24 cellular contexts compared by ENCODE assay signal in genomic region chr4:5664778-5665177, GRCh38. TPM values are rescaled to one million over a fixed set of nuclear protein-coding genes. Genes with fewer than 3 reads are reported as not detected.
DNase-seq lines count a peak whose midpoint lies in the region; ATAC-seq and TF ChIP-seq lines count a peak whose summit lies in the region.
"Had no signal": no experiment of that assay in that cellular context is flagged by ENCODE, and none has a peak within 500 bp of the region (broad histone marks: within the 10 kb centered on the region; RNA-seq: fewer than 3 reads in every experiment).

No MANE protein-coding gene starts in this region.

- H2BK15ac ChIP-seq in neuronal stem cell (ENCODE audit: low read length) = no peak overlapping the region

- no peak overlapping the region for H2AFZ ChIP-seq in neuronal stem cell (ENCODE audit: low read length)

- H4K8ac ChIP-seq in neuronal stem cell (ENCODE audit: low read depth, low read length) = no peak overlapping the region

- H3K27me3 Mint-ChIP-seq in stimulated activated memory B cell treated with anti-CD40 and anti-IgM and Interleukin-4, amounts not matched to agents 10 μg/mL and 1 μg/mL and 100 μg/mL, for 72 hours = no peaks in the 10 kb centered on the region
- H3K27me3 Mint-ChIP-seq: CD4-positive, alpha-beta memory T cell; CD4-positive, CD25-positive, alpha-beta regulatory T cell had no signal

- peaks cover 15% of the 10 kb centered on the region for H3K9me3 Mint-ChIP-seq in stimulated activated memory B cell treated with anti-CD40 and anti-IgM and Interleukin-4, amounts not matched to agents 10 μg/mL and 1 μg/mL and 100 μg/mL, for 72 hours

- no peak overlapping the region for H3K4me3 ChIP-seq in HEK293 (ENCODE audit: low read depth, low read length)
- peak overlapping the region in 1 of 2 donors; percentile 23 for H3K4me3 ChIP-seq in neuronal stem cell (ENCODE audit: low read length in 2 of 2)
- H3K4me3 ChIP-seq: BLaER1, GM12878 had no signal

- no peak overlapping the region for H3K4me3 Mint-ChIP-seq in stimulated activated memory B cell treated with anti-CD40 and anti-IgM and Interleukin-4, amounts not matched to agents 10 μg/mL and 1 μg/mL and 100 μg/mL, for 72 hours
- H3K4me3 Mint-ChIP-seq: CD14-positive monocyte; CD4-positive, alpha-beta memory T cell; CD4-positive, CD25-positive, alpha-beta regulatory T cell; CD8-positive, alpha-beta memory T cell had no signal

- peak overlapping the region; percentile 5 for H3K9ac ChIP-seq in neuronal stem cell (ENCODE audit: low read depth, low read length, poor library complexity)
- H3K9ac ChIP-seq: BLaER1 had no signal

- H3K14ac ChIP-seq in neuronal stem cell (ENCODE audit: low read length) = no peak overlapping the region

- ATAC-seq in stimulated activated memory B cell treated with anti-CD40 and anti-IgM and Interleukin-4, amounts not matched to agents 10 μg/mL and 1 μg/mL and 100 μg/mL, for 72 hours = peak; percentile 54
- ATAC-seq in esophagus mucosa = no peak
- no peak for ATAC-seq in GM21528 (IDR thresholded peaks at IDR 0.05; ENCODE audit: low FRiP score, unreplicated experiment)
- ATAC-seq: GM12878 had no signal

- peaks cover 5% of the 10 kb centered on the region for H3K36me3 Mint-ChIP-seq in stimulated activated memory B cell treated with anti-CD40 and anti-IgM and Interleukin-4, amounts not matched to agents 10 μg/mL and 1 μg/mL and 100 μg/mL, for 72 hours
- H3K36me3 Mint-ChIP-seq: CD14-positive monocyte; CD4-positive, CD25-positive, alpha-beta regulatory T cell had no signal

- H3K27me3 ChIP-seq in neuronal stem cell (ENCODE audit: control insufficient read depth in 3 of 3, insufficient read depth in 3 of 3, low read depth in 1 of 3, low read length in 3 of 3) = peaks cover 0 to 4% (median 0%) of the 10 kb centered on the region in 3 experiments
- H3K27me3 ChIP-seq: BE2C, BLaER1 had no signal

- H3K4me2 ChIP-seq in neuronal stem cell (ENCODE audit: insufficient read depth, low read length, poor library complexity, severe bottlenecking) = no peak overlapping the region
- H3K4me2 ChIP-seq: BLaER1 had no signal

- H2BK5ac ChIP-seq in neuronal stem cell (ENCODE audit: low read length) = no peak overlapping the region

- H2BK120ac ChIP-seq in neuronal stem cell (ENCODE audit: low read depth, low read length) = no peak overlapping the region

- H3K36me3 ChIP-seq in HEK293 (ENCODE audit: control insufficient read depth in 2 of 2, insufficient read depth in 1 of 2, low read length in 2 of 2) = no peaks in the 10 kb centered on the region
- H3K36me3 ChIP-seq in neuronal stem cell (replicated peaks in 1 of 2; ENCODE audit: control insufficient read depth in 2 of 2, insufficient read depth in 2 of 2, low read length in 2 of 2) = peaks cover 0 to 6% of the 10 kb centered on the region in 2 donors
- H3K36me3 ChIP-seq: BE2C had no signal

- no peaks in the 10 kb centered on the region for H3K4me1 ChIP-seq in HEK293 (ENCODE audit: control insufficient read depth, insufficient read depth, low read length)
- H3K4me1 ChIP-seq in neuronal stem cell (ENCODE audit: control insufficient read depth in 2 of 2, insufficient read depth in 1 of 2, low read depth in 1 of 2, low read length in 2 of 2) = no peaks in the 10 kb centered on the region
- H3K4me1 ChIP-seq: BE2C, BLaER1 had no signal

- H2AK5ac ChIP-seq in neuronal stem cell (ENCODE audit: low read depth, low read length) = no peak overlapping the region

- H4K91ac ChIP-seq in neuronal stem cell (ENCODE audit: low read depth, low read length, poor library complexity) = no peak overlapping the region

- H3K27ac ChIP-seq in HEK293 (ENCODE audit: extremely low read depth, low read depth, low read length) = no peak overlapping the region
- H3K27ac ChIP-seq in neuronal stem cell (replicated peaks; ENCODE audit: low read length) = no peak overlapping the region
- H3K27ac ChIP-seq: BLaER1 had no signal

- WGBS in neuronal stem cell (ENCODE audit: extremely low coverage in 2 of 2, insufficient read length in 2 of 2, insufficient replicate concordance in 1 of 2), 2 donors = 100% methylated on average over 4 of the region's 12 CpGs; no CpG with 5 or more reads in 1 of the 2 donors

- H3K9me3 ChIP-seq in HEK293 (ENCODE audit: control insufficient read depth, insufficient read depth, low read depth, low read length) (no peaks in the 10 kb centered on the region), neuronal stem cell (replicated peaks in 1 of 2; ENCODE audit: control insufficient read depth in 2 of 2, insufficient read depth in 1 of 2, low read depth in 1 of 2, low read length in 2 of 2) (no peaks in the 10 kb centered on the region)
- H3K9me3 ChIP-seq: BE2C had no signal

- peak overlapping the region; percentile 32 for H3K23ac ChIP-seq in neuronal stem cell (ENCODE audit: low read depth, low read length, poor library complexity)

- no peak overlapping the region for H3K27ac Mint-ChIP-seq in stimulated activated memory B cell treated with anti-CD40 and anti-IgM and Interleukin-4, amounts not matched to agents 10 μg/mL and 1 μg/mL and 100 μg/mL, for 72 hours
- H3K27ac Mint-ChIP-seq: CD14-positive monocyte; CD4-positive, alpha-beta memory T cell; CD4-positive, CD25-positive, alpha-beta regulatory T cell; CD8-positive, alpha-beta memory T cell had no signal

- H3K4me1 Mint-ChIP-seq in stimulated activated memory B cell treated with anti-CD40 and anti-IgM and Interleukin-4, amounts not matched to agents 10 μg/mL and 1 μg/mL and 100 μg/mL, for 72 hours = no peaks in the 10 kb centered on the region
- H3K4me1 Mint-ChIP-seq: CD14-positive monocyte; CD4-positive, alpha-beta memory T cell; CD4-positive, CD25-positive, alpha-beta regulatory T cell; CD8-positive, alpha-beta memory T cell had no signal

- DNase-seq in neuronal stem cell (ENCODE audit: low spot score) (no peak), NCI-H226 (no peak)
- DNase-seq: 8988T; ACHN; BE2C; C1 segment of cervical spinal cord; CD4-positive, alpha-beta memory T cell; CD4-positive, CD25-positive, alpha-beta regulatory T cell; CD8-positive, alpha-beta memory T cell; COR-L47; DMS 273 treated with DMSO at 0.1 percent for 48 hours; DMS153; DMS53; DMS79; DND-41; EL; GDM1 had no signal

- CTCF ChIA-PET in HEK293 (lab: Yijun Ruan, JAX) = no interaction called here

- no peak overlapping the region for H3K4ac ChIP-seq in neuronal stem cell (ENCODE audit: low read length)

- POLR2A ChIA-PET in HEK293 (lab: Yijun Ruan, JAX) = no interaction called here

- no peaks in the 10 kb centered on the region for H3K79me1 ChIP-seq in neuronal stem cell (ENCODE audit: low read depth, low read length)

- no peak for TF ChIP-seq CTCF in HEK293 (tag by site-specific recombination; IDR thresholded peaks at IDR 0.05)

- H3K18ac ChIP-seq in neuronal stem cell (ENCODE audit: low read length) = no peak overlapping the region

- no peak overlapping the region for H2BK12ac ChIP-seq in neuronal stem cell (ENCODE audit: low read length)

TF ChIP-seq in HEK293, 187 proteins besides CTCF, POLR2A, EP300 and RAD21:
- TF ChIP-seq ZFHX2 (tag by site-specific recombination; conservative IDR thresholded peaks at IDR 0.05) (peak; percentile 100), EGR2 (tag by site-specific recombination; IDR thresholded peaks at IDR 0.05; ENCODE audit: low read depth) (peak; percentile 100), ZNF518A (tag by site-specific recombination; conservative IDR thresholded peaks at IDR 0.05; ENCODE audit: low read depth) (no peak), YY1 (tag by site-specific recombination; IDR thresholded peaks at IDR 0.05) (no peak)

RNA-seq across cellular contexts. Expression of gene EVC2, which starts 43.6 kb away (rescaled TPM):
- 3.4 TPM for polyA plus RNA-seq in neuronal stem cell (2013, experiment 1 of 2)
- 3.4 TPM for polyA plus RNA-seq in neuronal stem cell (2013, experiment 2 of 2)
- total RNA-seq in esophagus mucosa = 1.8 TPM

RNA-seq across cellular contexts. Expression of gene EVC, which starts 46.2 kb away (rescaled TPM):
- 4.9 TPM for polyA plus RNA-seq in neuronal stem cell (2013, experiment 1 of 2)
- 4.6 TPM for polyA plus RNA-seq in neuronal stem cell (2013, experiment 2 of 2)
- total RNA-seq in esophagus mucosa = 5.8 TPM
- polyA plus RNA-seq: CD14-positive monocyte had no signal
